8 cellular contexts compared by ENCODE assay signal in genomic region chr19:35744335-35744687, GRCh38. TPM values are rescaled to one million over a fixed set of nuclear protein-coding genes. Genes with fewer than 3 reads are reported as not detected.
A peak's percentile ranks its signal among the peaks of the same experiment; 100 is the strongest.
DNase-seq lines count a peak whose midpoint lies in the region; ATAC-seq and TF ChIP-seq lines count a peak whose summit lies in the region.

No MANE protein-coding gene starts in this region.

- no peak for DNase-seq in BJ (ENCODE audit: low read depth)
- no peak for DNase-seq in NB4 (ENCODE audit: low read depth)
- DNase-seq in nephron progenitor cell, result no peak
- DNase-seq in NCI-H82 (lab: John Stamatoyannopoulos, UW), result no peak
- no peak for DNase-seq in superior temporal gyrus (ENCODE audit: extremely low spot score)
- DNase-seq in activated gamma-delta T cell (lab: John Stamatoyannopoulos, UW), result no peak

- peaks cover 64% of the 10 kb centered on the region for H3K4me1 Mint-ChIP-seq in nephron progenitor cell

- ATAC-seq in GM18909 (IDR thresholded peaks at IDR 0.05; ENCODE audit: poor library complexity, unreplicated experiment), result no peak

- H3K36me3 Mint-ChIP-seq in nephron progenitor cell (ENCODE audit: low read depth), result peaks cover 5% of the 10 kb centered on the region

- H3K4me3 ChIP-seq in BJ (ENCODE audit: low read depth, low read length), result peak overlapping the region; percentile 89
- peak overlapping the region; percentile 66 for H3K4me3 ChIP-seq in NB4 (ENCODE audit: low read depth, low read length)
- peak overlapping the region; percentile 90 to 91 for H3K4me3 ChIP-seq in duodenal mucosa (ENCODE audit: low read depth in 1 of 2, low read length in 2 of 2)

- CTCF ChIA-PET in BJ (lab: Yijun Ruan, JAX), result interaction anchor here (0.9 to 1.7 kb wide), 2 partner anchors 17 to 26 kb away, joined by 4 read pairs; no protein-coding TSS in a partner anchor

- H3K27me3 Mint-ChIP-seq in nephron progenitor cell (ENCODE audit: low read depth, poor library complexity), result peaks cover 2% of the 10 kb centered on the region

- TF ChIP-seq POLR2A in NB4 (IDR thresholded peaks at IDR 0.05; ENCODE audit: extremely low read depth, insufficient read length), result no peak

- H3K36me3 ChIP-seq in BJ (ENCODE audit: control insufficient read depth, insufficient read depth, low read length) (peaks cover 7% of the 10 kb centered on the region), duodenal mucosa (ENCODE audit: control insufficient read depth in 1 of 2, insufficient read depth in 2 of 2, low read length in 2 of 2) (peaks cover 0 to 3% of the 10 kb centered on the region in 2 donors)

- peaks cover 27 to 42% of the 10 kb centered on the region in 2 donors for H3K4me1 ChIP-seq in duodenal mucosa (ENCODE audit: control insufficient read depth in 1 of 2, insufficient read depth in 2 of 2, low read length in 2 of 2)

- no peak overlapping the region for H3K27ac ChIP-seq in duodenal mucosa (ENCODE audit: low read depth, low read length)

- peak overlapping the region; percentile 100 for H3K4me3 Mint-ChIP-seq in nephron progenitor cell

- POLR2A ChIA-PET in BJ (lab: Charles Lee), result no interaction called here

- H3K27me3 ChIP-seq in BJ (ENCODE audit: control insufficient read depth, insufficient read depth, low read length) (no peaks in the 10 kb centered on the region), duodenal mucosa (ENCODE audit: control insufficient read depth in 1 of 2, insufficient read depth in 2 of 2, low read length in 2 of 2) (no peaks in the 10 kb centered on the region)

- peak overlapping the region; percentile 100 for H3K27ac Mint-ChIP-seq in nephron progenitor cell

- H3K9ac ChIP-seq in duodenal mucosa (ENCODE audit: low read depth in 1 of 2, low read length in 2 of 2), result no peak overlapping the region

- no peaks in the 10 kb centered on the region for H3K9me3 ChIP-seq in duodenal mucosa (ENCODE audit: control insufficient read depth in 1 of 2, low read length in 2 of 2)

- H3K9me3 Mint-ChIP-seq in nephron progenitor cell, result no peaks in the 10 kb centered on the region

- no peak for TF ChIP-seq CTCF in BJ (IDR thresholded peaks at IDR 0.05; ENCODE audit: insufficient read depth, low read depth, low read length)
- TF ChIP-seq CTCF in NB4 (IDR thresholded peaks at IDR 0.05; ENCODE audit: low read depth, low read length), result no peak
- TF ChIP-seq CTCF in nephron progenitor cell (IDR thresholded peaks at IDR 0.05), result no peak

RNA-seq across cellular contexts. Expression of gene U2AF1L4, which starts 0.9 kb away (rescaled TPM):
- 18.3 and 20.3 TPM in 2 replicates for polyA plus RNA-seq in BJ (2011; rRNA removed)
- polyA minus RNA-seq in BJ (2011; rRNA and poly(A)+ RNA removed), result 6.8 and 12.8 TPM in 2 replicates

RNA-seq across cellular contexts. Expression of gene PSENEN, which starts 1.1 kb away (rescaled TPM):
- polyA plus RNA-seq in BJ (2011; rRNA removed), result 65.4 and 76.2 TPM in 2 replicates
- polyA minus RNA-seq in BJ (2011; rRNA and poly(A)+ RNA removed), result 19.0 and 28.4 TPM in 2 replicates

RNA-seq across cellular contexts. Expression of gene IGFLR1, which starts 2.1 kb away (rescaled TPM):
- 1.1 and 1.9 TPM in 2 replicates for polyA plus RNA-seq in BJ (2011; rRNA removed)
- polyA minus RNA-seq in BJ (2011; rRNA and poly(A)+ RNA removed), result 0.15 and 2.1 TPM in 2 replicates

RNA-seq across cellular contexts. Expression of gene LIN37, which starts 4.1 kb away (rescaled TPM):
- 8.9 and 15.0 TPM in 2 replicates for polyA plus RNA-seq in BJ (2011; rRNA removed)
- 19.5 and 22.4 TPM in 2 replicates for polyA minus RNA-seq in BJ (2011; rRNA and poly(A)+ RNA removed)

RNA-seq across cellular contexts. Expression of gene HSPB6, which starts 12.5 kb away (rescaled TPM):
- polyA plus RNA-seq in BJ (2011; rRNA removed), result 21.0 and 27.2 TPM in 2 replicates
- 28.7 and 58.4 TPM in 2 replicates for polyA minus RNA-seq in BJ (2011; rRNA and poly(A)+ RNA removed)
